ENCODE assay signal across 1 cellular context in genomic region chr7:138460176-138460648, GRCh38.
TF ChIP-seq lines count a peak whose summit lies in the region.

Gene TRIM24 (plus strand): TSS chr7:138460259. CDS start chr7:138460549, 290 bp downstream.

TF ChIP-seq in HepG2, 621 proteins besides CTCF, POLR2A, EP300 and RAD21 (continued from another document and continues in another):
- TF ChIP-seq DBP (CRISPR knock-in tag; IDR thresholded peaks at IDR 0.05; ENCODE audit: not compliant biosample characterization) (no peak), ZNF44 (CRISPR knock-in tag; IDR thresholded peaks at IDR 0.05) (no peak), ZNF547 (CRISPR knock-in tag; IDR thresholded peaks at IDR 0.05) (no peak), REST (IDR thresholded peaks at IDR 0.05; ENCODE audit: borderline replicate concordance in 1 of 2, low read depth in 1 of 2, low read length in 2 of 2) (peak in 1 of 2 experiments; percentile 75; a peak in 2 of 4 replicates), MED1 (CRISPR knock-in tag; IDR thresholded peaks at IDR 0.05) (peak; percentile 79), CEBPG (CRISPR knock-in tag; IDR thresholded peaks at IDR 0.05) (0 out of 2 replicates have a peak, but pooled peaks have one; percentile 3), ATF1 (CRISPR knock-in tag; IDR thresholded peaks at IDR 0.05) (no peak), TEAD2 (CRISPR knock-in tag; IDR thresholded peaks at IDR 0.05) (no peak), TBX2 (CRISPR knock-in tag; IDR thresholded peaks at IDR 0.05; ENCODE audit: borderline replicate concordance) (peak; percentile 51; the same call in 1 of the 2 replicates), KAT8 (CRISPR knock-in tag; IDR thresholded peaks at IDR 0.05) (0 out of 2 replicates have a peak, but pooled peaks have one; percentile 26), ATF4 (CRISPR knock-in tag; IDR thresholded peaks at IDR 0.05) (no peak), SETDB1 (CRISPR knock-in tag; IDR thresholded peaks at IDR 0.05; ENCODE audit: borderline replicate concordance) (no peak), CBX1 (IDR thresholded peaks at IDR 0.05; ENCODE audit: low read depth) (peak; percentile 36), FUBP1 (CRISPR knock-in tag; IDR thresholded peaks at IDR 0.05; ENCODE audit: borderline replicate concordance) (no peak), ZEB1 (IDR thresholded peaks at IDR 0.05; ENCODE audit: insufficient replicate concordance, low read depth) (no peak), ZNF772 (CRISPR knock-in tag; IDR thresholded peaks at IDR 0.05) (peak; percentile 41; the same call in 1 of the 2 replicates), HIVEP1 (CRISPR knock-in tag; IDR thresholded peaks at IDR 0.05) (peak; percentile 88), CBFB (CRISPR knock-in tag; IDR thresholded peaks at IDR 0.05) (no peak; the same call in 1 of the 2 replicates), STAT5B (CRISPR knock-in tag; IDR thresholded peaks at IDR 0.05) (peak; percentile 75; the same call in 1 of the 2 replicates), ZNF180 (CRISPR knock-in tag; IDR thresholded peaks at IDR 0.05; ENCODE audit: borderline replicate concordance, low read depth) (no peak), SALL2 (CRISPR knock-in tag; IDR thresholded peaks at IDR 0.05) (peak; percentile 66; the same call in 1 of the 2 replicates), MLXIP (CRISPR knock-in tag; IDR thresholded peaks at IDR 0.05; ENCODE audit: borderline replicate concordance) (no peak), ZNF784 (CRISPR knock-in tag; IDR thresholded peaks at IDR 0.05; ENCODE audit: borderline replicate concordance) (no peak; the same call in 1 of the 2 replicates), ZNF530 (CRISPR knock-in tag; IDR thresholded peaks at IDR 0.05; ENCODE audit: low read depth) (no peak), IKZF5 (CRISPR knock-in tag; IDR thresholded peaks at IDR 0.05) (0 out of 2 replicates have a peak, but pooled peaks have one; percentile 31), MAX (IDR thresholded peaks at IDR 0.05) (peak; percentile 81), ATF6 (CRISPR knock-in tag; conservative IDR thresholded peaks at IDR 0.05) (0 out of 2 replicates have a peak, but pooled peaks have one; percentile 15), ARID2 (CRISPR knock-in tag; IDR thresholded peaks at IDR 0.05; ENCODE audit: borderline replicate concordance) (no peak), ZNF83 (CRISPR knock-in tag; IDR thresholded peaks at IDR 0.05; ENCODE audit: borderline replicate concordance) (no peak), ISX (CRISPR knock-in tag; conservative IDR thresholded peaks at IDR 0.05) (no peak), ZNF513 (CRISPR knock-in tag; conservative IDR thresholded peaks at IDR 0.05) (no peak), RXRA (CRISPR knock-in tag; IDR thresholded peaks at IDR 0.05) (peak; percentile 70), ZNF557 (CRISPR knock-in tag; IDR thresholded peaks at IDR 0.05) (0 out of 2 replicates have a peak, but pooled peaks have one; percentile 52), ZNF280B (CRISPR knock-in tag; IDR thresholded peaks at IDR 0.05; ENCODE audit: borderline replicate concordance) (peak; percentile 36; the same call in 1 of the 2 replicates), ZNF503 (CRISPR knock-in tag; IDR thresholded peaks at IDR 0.05) (no peak), MAFG (CRISPR knock-in tag; IDR thresholded peaks at IDR 0.05) (no peak), TBX3 (IDR thresholded peaks at IDR 0.05; ENCODE audit: borderline replicate concordance) (no peak), ZNF850 (CRISPR knock-in tag; conservative IDR thresholded peaks at IDR 0.05) (no peak)
